Comparison of ENCODE assay signal across 11 cellular contexts in genomic region chr3:30770387-30770786, GRCh38.
A peak's percentile ranks its signal among the peaks of the same experiment; 100 is the strongest.
DNase-seq lines count a peak whose midpoint lies in the region; ATAC-seq, FAIRE-seq and TF ChIP-seq lines count a peak whose summit lies in the region.
"Had no signal": no experiment of that assay in that cellular context is flagged by ENCODE, and none has a peak within 500 bp of the region (broad histone marks: within the 10 kb centered on the region; RNA-seq: fewer than 3 reads in every experiment).

No MANE protein-coding gene starts in this region.

- POLR2A ChIA-PET in RWPE1 (lab: Yijun Ruan, JAX; ENCODE audit: low non-redundant PET), result no interaction called here
- POLR2A ChIA-PET in CD4-positive, alpha-beta memory T cell (lab: Charles Lee; ENCODE audit: partially characterized antibody), result no interaction called here

- no peak overlapping the region for H3K27ac ChIP-seq in RWPE1
- H3K27ac ChIP-seq in pancreas, result no peak overlapping the region
- no peak overlapping the region for H3K27ac ChIP-seq in CD4-positive, alpha-beta memory T cell (ENCODE audit: low read depth, low read length)

- peak; percentile 66 for DNase-seq in Caki2 (ENCODE audit: low read depth)
- peak; percentile 63 for DNase-seq in RWPE1 (ENCODE audit: low spot score)
- DNase-seq in fibroblast of villous mesenchyme (ENCODE audit: low read depth), result peak; percentile 71
- peak in 3 of 6 donors; percentile 11 to 24 (median 20) for DNase-seq in pancreas
- no peak for DNase-seq in CD4-positive, alpha-beta memory T cell
- no peak for DNase-seq in activated naive CD4-positive, alpha-beta T cell (lab: John Stamatoyannopoulos, UW)
- DNase-seq: DMS79; NCI-H82; stimulated activated CD8-positive, alpha-beta memory T cell treated with anti-CD3 and anti-CD28 coated beads, Interleukin-4, amount 100 ng/mL, for 48 hours had no signal

- H3K36me3 Mint-ChIP-seq in CD4-positive, alpha-beta memory T cell, result no peaks in the 10 kb centered on the region

- peaks cover 0 to 4% (median 2%) of the 10 kb centered on the region in 4 donors for H3K4me1 Mint-ChIP-seq in CD4-positive, alpha-beta memory T cell

- in situ Hi-C loops in Caki2 (cut with HindIII; ENCODE audit: low pct_unique_long_range_greater_than_20kb, low sequenced_read_pairs), result no loop called here

- peaks cover 2 to 5% of the 10 kb centered on the region in 2 donors for H3K27me3 Mint-ChIP-seq in CD4-positive, alpha-beta memory T cell

- H3K36me3 ChIP-seq in pancreas, result no peaks in the 10 kb centered on the region
- no peaks in the 10 kb centered on the region for H3K36me3 ChIP-seq in CD4-positive, alpha-beta memory T cell (ENCODE audit: insufficient read depth, low read length)

- H3K9me3 Mint-ChIP-seq in CD4-positive, alpha-beta memory T cell, result peaks cover 0 to 2% (median 0%) of the 10 kb centered on the region in 8 donors

- no peak overlapping the region for H3K4me3 ChIP-seq in fibroblast of villous mesenchyme (ENCODE audit: low read depth, low read length)
- H3K4me3 ChIP-seq in pancreas, result no peak overlapping the region
- H3K4me3 ChIP-seq in CD4-positive, alpha-beta memory T cell (ENCODE audit: low read length in 2 of 2), result no peak overlapping the region

- no peak overlapping the region for H3K4me3 Mint-ChIP-seq in CD4-positive, alpha-beta memory T cell

- H3K9me3 ChIP-seq in pancreas, result no peaks in the 10 kb centered on the region
- no peaks in the 10 kb centered on the region for H3K9me3 ChIP-seq in CD4-positive, alpha-beta memory T cell (ENCODE audit: control insufficient read depth in 1 of 2, low read length in 2 of 2)

- H3K27me3 ChIP-seq in pancreas, result no peaks in the 10 kb centered on the region
- H3K27me3 ChIP-seq in CD4-positive, alpha-beta memory T cell (ENCODE audit: insufficient read depth, low read length), result no peaks in the 10 kb centered on the region

- WGBS in pancreas, 2 donors, result 51% methylated on average over 3 of the region's 3 CpGs

- ATAC-seq in pancreas (peak; percentile 40 to 86 (median 78)), GM18861 (IDR thresholded peaks at IDR 0.05; ENCODE audit: unreplicated experiment) (no peak), HG02970 (IDR thresholded peaks at IDR 0.05; ENCODE audit: low FRiP score, unreplicated experiment) (no peak)

- CTCF ChIA-PET in RWPE1 (lab: Yijun Ruan, JAX), result no interaction called here
- CTCF ChIA-PET in CD4-positive, alpha-beta memory T cell (lab: Charles Lee; ENCODE audit: partially characterized antibody), result interaction anchor here (0.9 to 4.7 kb wide), 20 partner anchors 8 to 999 kb away, joined by 3 to 39 read pairs (median 4); no protein-coding TSS in a partner anchor

- FAIRE-seq in pancreas (lab: Jason Lieb, UNC), result no peak

- TF ChIP-seq CTCF in RWPE1 (conservative IDR thresholded peaks at IDR 0.05; ENCODE audit: low read depth) (no peak), fibroblast of villous mesenchyme (IDR thresholded peaks at IDR 0.05; ENCODE audit: insufficient read depth, low read depth, low read length) (no peak), pancreas (IDR thresholded peaks at IDR 0.05) (no peak)

- H3K4me1 ChIP-seq in pancreas, result no peaks in the 10 kb centered on the region
- H3K4me1 ChIP-seq in CD4-positive, alpha-beta memory T cell (ENCODE audit: insufficient read depth, low read length), result no peaks in the 10 kb centered on the region

- intact Hi-C loops in pancreas (cut with DNase I), result loop anchor here in 1 of 3 donors (10.0 kb wide), 1 partner anchor 364 kb away; no protein-coding TSS in a partner anchor
- intact Hi-C loops in CD4-positive, alpha-beta memory T cell (cut with micrococcal nuclease), result no loop called here

- no peak overlapping the region for H3K27ac Mint-ChIP-seq in CD4-positive, alpha-beta memory T cell

Comparison
In these comparisons a context has a peak if more than half of its experiments do, and no peak if none do; other contexts are left out.
1. DNase-seq: peak in Caki2 (single experiment), RWPE1 (single experiment) and fibroblast of villous mesenchyme (single experiment); none in CD4-positive, alpha-beta memory T cell (0 of 5) and activated naive CD4-positive, alpha-beta T cell (0 of 4).
2. ATAC-seq: peak in pancreas (4 of 4); none in GM18861 (single experiment) and HG02970 (single experiment).